Comparison of ENCODE assay signal across 10 cellular contexts in genomic region chr9:130663258-130664171, GRCh38. TPM values are rescaled to one million over a fixed set of nuclear protein-coding genes. Genes with fewer than 3 reads are reported as not detected.
DNase-seq lines count a peak whose midpoint lies in the region; ATAC-seq, FAIRE-seq and TF ChIP-seq lines count a peak whose summit lies in the region.
"Had no signal": no experiment of that assay in that cellular context is flagged by ENCODE, and none has a peak within 500 bp of the region (broad histone marks: within the 10 kb centered on the region; RNA-seq: fewer than 3 reads in every experiment).

No MANE protein-coding gene starts in this region.

- in situ Hi-C loops in GM13976 (cut with MboI; ENCODE audit: low sequenced_read_pairs, unreplicated experiment), result no loop called here

- peak; percentile 78 for DNase-seq in DMS 273 (lab: John Stamatoyannopoulos, UW; ENCODE audit: unreplicated experiment)
- DNase-seq in DMS 273 treated with DMSO at 0.1 percent for 48 hours (lab: John Stamatoyannopoulos, UW), result no peak
- peak; percentile 33 for DNase-seq in NCI-H2171 (lab: John Stamatoyannopoulos, UW)
- DNase-seq in effector memory CD8-positive, alpha-beta T cell, result no peak
- no peak for DNase-seq in pancreas
- DNase-seq in GM13976 (ENCODE audit: low spot score), result no peak
- DNase-seq in kidney tubule cell (ENCODE audit: low spot score), result no peak
- DNase-seq in immature natural killer cell, result no peak

- H3K36me3 Mint-ChIP-seq in effector memory CD8-positive, alpha-beta T cell (ENCODE audit: insufficient read depth), result peaks cover 4% of the 10 kb centered on the region
- H3K36me3 Mint-ChIP-seq in immature natural killer cell, result no peaks in the 10 kb centered on the region

- H3K27ac ChIP-seq in pancreas, result no peak overlapping the region
- H3K27ac ChIP-seq: 22Rv1 had no signal

- intact Hi-C loops in pancreas (cut with DNase I), result no loop called here

- H3K9me3 ChIP-seq in pancreas, result no peaks in the 10 kb centered on the region

- 3 to 4% methylated on average over 64 to 80 of the region's 80 CpGs for WGBS in pancreas, 2 donors

- no peak overlapping the region for H3K27ac Mint-ChIP-seq in effector memory CD8-positive, alpha-beta T cell
- H3K27ac Mint-ChIP-seq in immature natural killer cell, result no peak overlapping the region

- peaks cover 67 to 93% of the 10 kb centered on the region in 2 donors for H3K27me3 Mint-ChIP-seq in effector memory CD8-positive, alpha-beta T cell
- H3K27me3 Mint-ChIP-seq in immature natural killer cell (ENCODE audit: low read depth in 3 of 3), result peaks cover 16 to 26% (median 23%) of the 10 kb centered on the region in 3 donors

- no peaks in the 10 kb centered on the region for H3K9me3 Mint-ChIP-seq in effector memory CD8-positive, alpha-beta T cell
- no peaks in the 10 kb centered on the region for H3K9me3 Mint-ChIP-seq in immature natural killer cell

- TF ChIP-seq CTCF in pancreas (IDR thresholded peaks at IDR 0.05), result no peak
- TF ChIP-seq CTCF in GM13976 (IDR thresholded peaks at IDR 0.05; ENCODE audit: borderline replicate concordance, control extremely low read depth, extremely low read depth, insufficient read depth, missing control alignments), result no peak

- H3K4me1 ChIP-seq in pancreas, result peaks cover 0 to 24% (median 23%) of the 10 kb centered on the region in 3 donors

- no peak for FAIRE-seq in pancreas (lab: Jason Lieb, UNC)
- FAIRE-seq: frontal cortex had no signal

- H3K36me3 ChIP-seq in pancreas, result no peaks in the 10 kb centered on the region

- peaks cover 21 to 23% of the 10 kb centered on the region in 2 donors for H3K4me1 Mint-ChIP-seq in effector memory CD8-positive, alpha-beta T cell (ENCODE audit: low read depth in 2 of 2)
- H3K4me1 Mint-ChIP-seq in immature natural killer cell, result peaks cover 5% of the 10 kb centered on the region in 2 donors

- ATAC-seq in effector memory CD8-positive, alpha-beta T cell (replicated peaks), result peak; percentile 55
- peak; percentile 14 to 60 (median 34) for ATAC-seq in pancreas

- H3K4me3 ChIP-seq in pancreas, result peak overlapping the region in 1 of 4 donors; percentile 14

- H3K4me3 Mint-ChIP-seq in effector memory CD8-positive, alpha-beta T cell, result peak overlapping the region; percentile 75 to 85
- H3K4me3 Mint-ChIP-seq in immature natural killer cell, result no peak overlapping the region

- H3K27me3 ChIP-seq in pancreas, result peaks cover 7 to 75% (median 37%) of the 10 kb centered on the region in 4 donors

RNA-seq across cellular contexts. Expression of gene PRDM12, which starts 0.9 kb away (rescaled TPM):
- under 1 TPM in 2 of 6 donors, not detected in 4; 0.06 TPM for total RNA-seq in pancreas
- polyA plus RNA-seq in pancreas (under 1 TPM in 1 of 2 donors, not detected in 1; 0.02 TPM), immature natural killer cell (1 to 10 TPM in 1 of 3 donors, not detected in 2; 1.0 TPM)

RNA-seq across cellular contexts. Expression of gene EXOSC2, which starts 30.1 kb away (rescaled TPM):
- 10 to 100 TPM in 5 of 6 donors, 1 to 10 TPM in 1; 9.1 to 15.5 (median 11.6) TPM for total RNA-seq in pancreas
- polyA plus RNA-seq in pancreas (10 to 100 TPM in 1 of 2 donors, 1 to 10 TPM in 1; 9.1 to 14.1 TPM), immature natural killer cell (10 to 100 TPM; 12.9 to 27.4 (median 20.0) TPM)

Comparison
In these comparisons a context has a peak if more than half of its experiments do, and no peak if none do; other contexts are left out.
1. DNase-seq: peak in DMS 273 (single experiment) and NCI-H2171 (single experiment); none in DMS 273 treated with DMSO at 0.1 percent for 48 hours (single experiment), effector memory CD8-positive, alpha-beta T cell (0 of 3), pancreas (0 of 6), GM13976 (single experiment), kidney tubule cell (single experiment) and immature natural killer cell (0 of 3).
2. H3K4me3 Mint-ChIP-seq: peak in effector memory CD8-positive, alpha-beta T cell (2 of 2); none in immature natural killer cell (0 of 5).